ENCODE assay signal across 9 cellular contexts in genomic region chr10:26457088-26457487, GRCh38. TPM values are rescaled to one million over a fixed set of nuclear protein-coding genes. Genes with fewer than 3 reads are reported as not detected.
DNase-seq lines count a peak whose midpoint lies in the region; ATAC-seq and TF ChIP-seq lines count a peak whose summit lies in the region.
"Had no signal": no experiment of that assay in that cellular context is flagged by ENCODE, and none has a peak within 500 bp of the region (broad histone marks: within the 10 kb centered on the region; RNA-seq: fewer than 3 reads in every experiment).

No MANE protein-coding gene starts in this region.

- intact Hi-C loops in psoas muscle (cut with DNase I): no loop called here

- no peak overlapping the region for H3K27ac ChIP-seq in CD4-positive, CD25-positive, alpha-beta regulatory T cell (ENCODE audit: insufficient read depth, low read length, poor library complexity, severe bottlenecking)
- peak overlapping the region; percentile 98 for H3K27ac ChIP-seq in OCI-LY1 (ENCODE audit: low read depth, low read length, poor library complexity, severe bottlenecking)
- no peak overlapping the region for H3K27ac ChIP-seq in psoas muscle
- H3K27ac ChIP-seq: left ventricle myocardium inferior had no signal

- peaks cover 30 to 81% (median 63%) of the 10 kb centered on the region in 4 donors for H3K4me1 Mint-ChIP-seq in CD4-positive, CD25-positive, alpha-beta regulatory T cell

- no peak for ATAC-seq in CD4-positive, CD25-positive, alpha-beta regulatory T cell (ENCODE audit: low read depth in 2 of 2)
- ATAC-seq in GM19025 (IDR thresholded peaks at IDR 0.05; ENCODE audit: low read depth, unreplicated experiment) (peak; percentile 93), HG02884 (IDR thresholded peaks at IDR 0.05; ENCODE audit: unreplicated experiment) (peak; percentile 91), psoas muscle (no peak)

- H3K4me1 ChIP-seq in CD4-positive, CD25-positive, alpha-beta regulatory T cell (ENCODE audit: control insufficient read depth, insufficient read depth, low read length, poor library complexity, severe bottlenecking): peaks cover 50% of the 10 kb centered on the region
- H3K4me1 ChIP-seq in OCI-LY1 (ENCODE audit: insufficient read depth, low read length, severe bottlenecking) (peaks cover 44% of the 10 kb centered on the region), psoas muscle (no peaks in the 10 kb centered on the region)
- H3K4me1 ChIP-seq: left ventricle myocardium inferior had no signal

- H3F3A ChIP-seq in OCI-LY1 (ENCODE audit: insufficient read depth, low read length): no peaks in the 10 kb centered on the region

- peak overlapping the region in 3 of 4 donors; percentile 53 to 78 (median 75) for H3K4me3 Mint-ChIP-seq in CD4-positive, CD25-positive, alpha-beta regulatory T cell

- no peak overlapping the region for H2AFZ ChIP-seq in OCI-LY1 (ENCODE audit: low read length)

- H3K9me3 Mint-ChIP-seq in CD4-positive, CD25-positive, alpha-beta regulatory T cell: peaks cover 0 to 4% (median 0%) of the 10 kb centered on the region in 7 donors

- TF ChIP-seq CTCF in OCI-LY1 (IDR thresholded peaks at IDR 0.05; ENCODE audit: low read length) (no peak), psoas muscle (IDR thresholded peaks at IDR 0.05) (no peak)

- no peaks in the 10 kb centered on the region for H3K9me3 ChIP-seq in CD4-positive, CD25-positive, alpha-beta regulatory T cell (ENCODE audit: control insufficient read depth in 2 of 2, low read length in 2 of 2)
- no peaks in the 10 kb centered on the region for H3K9me3 ChIP-seq in OCI-LY1 (ENCODE audit: low read length)
- no peaks in the 10 kb centered on the region for H3K9me3 ChIP-seq in psoas muscle
- H3K9me3 ChIP-seq: left ventricle myocardium inferior had no signal

- H3K4me2 ChIP-seq in OCI-LY1 (ENCODE audit: low read length): peak overlapping the region; percentile 64

- no peaks in the 10 kb centered on the region for H3K27me3 ChIP-seq in CD4-positive, CD25-positive, alpha-beta regulatory T cell (ENCODE audit: control insufficient read depth, insufficient read depth, low read length)
- H3K27me3 ChIP-seq in OCI-LY1 (ENCODE audit: insufficient read depth, low read length): no peaks in the 10 kb centered on the region
- no peaks in the 10 kb centered on the region for H3K27me3 ChIP-seq in psoas muscle (ENCODE audit: insufficient read depth in 3 of 3, low read length in 2 of 3)

- H3K4me3 ChIP-seq in CD4-positive, CD25-positive, alpha-beta regulatory T cell (ENCODE audit: low read depth, low read length): peak overlapping the region; percentile 20
- H3K4me3 ChIP-seq in OCI-LY1 (ENCODE audit: low read depth, low read length, poor library complexity, severe bottlenecking) (peak overlapping the region; percentile 35), psoas muscle (no peak overlapping the region)
- H3K4me3 ChIP-seq: left ventricle myocardium inferior had no signal

- no peaks in the 10 kb centered on the region for H3K27me3 Mint-ChIP-seq in CD4-positive, CD25-positive, alpha-beta regulatory T cell

- peaks cover 92% of the 10 kb centered on the region for H3K79me2 ChIP-seq in OCI-LY1 (ENCODE audit: insufficient read depth, low read length)

- WGBS in psoas muscle, 3 donors: 83 to 88% (median 83%) methylated on average over 5 of the region's 5 CpGs

- peaks cover 42% of the 10 kb centered on the region for H3K36me3 Mint-ChIP-seq in CD4-positive, CD25-positive, alpha-beta regulatory T cell

- H3K9ac ChIP-seq in OCI-LY1 (ENCODE audit: low read length): peak overlapping the region; percentile 61

- peak overlapping the region; percentile 54 to 79 (median 76) for H3K27ac Mint-ChIP-seq in CD4-positive, CD25-positive, alpha-beta regulatory T cell

- peaks cover 28% of the 10 kb centered on the region for H3K36me3 ChIP-seq in CD4-positive, CD25-positive, alpha-beta regulatory T cell (ENCODE audit: control insufficient read depth, insufficient read depth, low read length)
- H3K36me3 ChIP-seq in OCI-LY1 (ENCODE audit: insufficient read depth, low read length): peaks cover 56% of the 10 kb centered on the region
- no peaks in the 10 kb centered on the region for H3K36me3 ChIP-seq in psoas muscle (ENCODE audit: insufficient read depth in 1 of 2, low read depth in 1 of 2)
- H3K36me3 ChIP-seq: left ventricle myocardium inferior had no signal

- no peaks in the 10 kb centered on the region for H4K20me1 ChIP-seq in OCI-LY1 (ENCODE audit: insufficient read depth, low read length)

- no peak for DNase-seq in CD4-positive, CD25-positive, alpha-beta regulatory T cell
- DNase-seq in SIG-M5 (lab: John Stamatoyannopoulos, UW) (no peak), NCI-H524 (lab: John Stamatoyannopoulos, UW) (no peak), psoas muscle (no peak), NCI-H2081 treated with DMSO at 0.1 percent for 48 hours (lab: John Stamatoyannopoulos, UW) (no peak)
- DNase-seq: left ventricle myocardium inferior had no signal

- H3K9me2 ChIP-seq in OCI-LY1 (ENCODE audit: low read depth, low read length): no peaks in the 10 kb centered on the region

RNA-seq across cellular contexts. Expression of gene APBB1IP, which starts 18.9 kb away (rescaled TPM):
- 86.4 TPM for total RNA-seq in CD4-positive, CD25-positive, alpha-beta regulatory T cell
- polyA plus RNA-seq in CD4-positive, CD25-positive, alpha-beta regulatory T cell: 10 to 100 TPM; 44.1 to 56.0 (median 50.3) TPM
- 1 to 10 TPM in 3 of 4 donors, under 1 TPM in 1; 0.86 to 2.8 (median 2.1) TPM for total RNA-seq in psoas muscle
- polyA plus RNA-seq in psoas muscle: under 1 TPM; 0.25 to 0.81 (median 0.55) TPM

Comparison
In these comparisons a context has a peak if more than half of its experiments do, and no peak if none do; other contexts are left out.
1. ATAC-seq: peak in GM19025 (single experiment) and HG02884 (single experiment); none in CD4-positive, CD25-positive, alpha-beta regulatory T cell (0 of 2) and psoas muscle (0 of 4).
2. RNA of gene APBB1IP, which starts 18.9 kb away (total RNA-seq): 86.4 TPM in CD4-positive, CD25-positive, alpha-beta regulatory T cell (single experiment); 0.86 to 2.8 TPM in psoas muscle; every median in the first group is over 10 times any median in the second.